17 cellular contexts compared by ENCODE assay signal in genomic region chr16:62709856-62710255, GRCh38.
DNase-seq lines count a peak whose midpoint lies in the region; TF ChIP-seq lines count a peak whose summit lies in the region.
"Had no signal": no experiment of that assay in that cellular context is flagged by ENCODE, and none has a peak within 500 bp of the region (broad histone marks: within the 10 kb centered on the region; RNA-seq: fewer than 3 reads in every experiment).

No MANE protein-coding gene starts in this region.

- H3K27ac ChIP-seq in right atrium auricular region: no peak overlapping the region
- no peak overlapping the region for H3K27ac ChIP-seq in thyroid gland
- H3K27ac ChIP-seq: C4-2B, GM23248 had no signal

- H3K9me3 ChIP-seq in BE2C (no peaks in the 10 kb centered on the region), right atrium auricular region (no peaks in the 10 kb centered on the region), thyroid gland (no peaks in the 10 kb centered on the region)

- H3K36me3 Mint-ChIP-seq in glutamatergic neuron (ENCODE audit: unreplicated experiment): no peaks in the 10 kb centered on the region
- H3K36me3 Mint-ChIP-seq: IgD-negative memory B cell had no signal

- H3K4me1 ChIP-seq in BE2C: peaks cover 5% of the 10 kb centered on the region; the same call in 1 of the 2 replicates
- no peaks in the 10 kb centered on the region for H3K4me1 ChIP-seq in right atrium auricular region
- H3K4me1 ChIP-seq in thyroid gland: no peaks in the 10 kb centered on the region
- H3K4me1 ChIP-seq: Caco-2 had no signal

- no peak for TF ChIP-seq CTCF in BE2C (IDR thresholded peaks at IDR 0.05; ENCODE audit: low read depth, low read length)
- TF ChIP-seq CTCF in glutamatergic neuron (IDR thresholded peaks at IDR 0.05; ENCODE audit: partially characterized antibody, unreplicated experiment): no peak
- TF ChIP-seq CTCF in right atrium auricular region (IDR thresholded peaks at IDR 0.05): no peak
- no peak for TF ChIP-seq CTCF in thyroid gland (IDR thresholded peaks at IDR 0.05)

- H3K36me3 ChIP-seq in BE2C: no peaks in the 10 kb centered on the region
- no peaks in the 10 kb centered on the region for H3K36me3 ChIP-seq in right atrium auricular region
- H3K36me3 ChIP-seq in thyroid gland: no peaks in the 10 kb centered on the region

- no peak for DNase-seq in BE2C
- DNase-seq in SK-N-DZ (ENCODE audit: low spot score): peak; percentile 86
- DNase-seq in glutamatergic neuron: no peak
- no peak for DNase-seq in HCEC 1CT
- DNase-seq in right atrium auricular region (ENCODE audit: low spot score): no peak
- no peak for DNase-seq in AML-193 (lab: John Stamatoyannopoulos, UW)
- DNase-seq in thyroid gland: no peak
- DNase-seq: 8988T; Caco-2; CD4-positive, alpha-beta T cell; DMS79 treated with DMSO at 0.1 percent for 48 hours; GF-D8; GM23248; H7; KBM-7 had no signal

- intact Hi-C loops in thyroid gland (cut with DNase I): no loop called here

- peaks cover 3% of the 10 kb centered on the region for H3K4me1 Mint-ChIP-seq in glutamatergic neuron (ENCODE audit: low read depth, unreplicated experiment)
- H3K4me1 Mint-ChIP-seq: IgD-negative memory B cell had no signal

- no peak for TF ChIP-seq POLR2A in thyroid gland (IDR thresholded peaks at IDR 0.05)

- H3K27me3 ChIP-seq in BE2C: no peaks in the 10 kb centered on the region
- H3K27me3 ChIP-seq in right atrium auricular region: no peaks in the 10 kb centered on the region
- H3K27me3 ChIP-seq in thyroid gland: no peaks in the 10 kb centered on the region

- no peaks in the 10 kb centered on the region for H3K27me3 Mint-ChIP-seq in glutamatergic neuron (ENCODE audit: unreplicated experiment)
- H3K27me3 Mint-ChIP-seq: CD4-positive, alpha-beta T cell; IgD-negative memory B cell had no signal

- H3K27ac Mint-ChIP-seq in glutamatergic neuron (ENCODE audit: unreplicated experiment): peak overlapping the region; percentile 76
- H3K27ac Mint-ChIP-seq: CD4-positive, alpha-beta T cell; IgD-negative memory B cell had no signal

- H3K9me3 Mint-ChIP-seq in glutamatergic neuron (ENCODE audit: unreplicated experiment): no peaks in the 10 kb centered on the region

- 82 to 88% methylated on average over 8 of the region's 8 CpGs for WGBS in thyroid gland, 2 donors

- H3K4me3 Mint-ChIP-seq in glutamatergic neuron (ENCODE audit: unreplicated experiment): no peak overlapping the region
- H3K4me3 Mint-ChIP-seq: CD4-positive, alpha-beta T cell; IgD-negative memory B cell had no signal

- H3K4me3 ChIP-seq in BE2C (ENCODE audit: low read depth, low read length): peak overlapping the region; percentile 29
- no peak overlapping the region for H3K4me3 ChIP-seq in right atrium auricular region
- no peak overlapping the region for H3K4me3 ChIP-seq in thyroid gland (replicated peaks in 1 of 3)
- H3K4me3 ChIP-seq: GM23248 had no signal
